Comparison of ENCODE assay signal across 8 cellular contexts in genomic region chr17:41965694-41966375, GRCh38. TPM values are rescaled to one million over a fixed set of nuclear protein-coding genes. Genes with fewer than 3 reads are reported as not detected.
A peak's percentile ranks its signal among the peaks of the same experiment; 100 is the strongest.
DNase-seq lines count a peak whose midpoint lies in the region; ATAC-seq, FAIRE-seq and TF ChIP-seq lines count a peak whose summit lies in the region.

No MANE protein-coding gene starts in this region.

- CTCF ChIA-PET in RWPE1 (lab: Yijun Ruan, JAX) = interaction anchor here (0.5 to 0.9 kb wide), 4 partner anchors 10 to 270 kb away, joined by 3 to 6 read pairs (median 4); no protein-coding TSS in a partner anchor
- CTCF ChIA-PET in activated naive CD4-positive, alpha-beta T cell treated with anti-CD3 and anti-CD28 coated beads for 36 hours (lab: Charles Lee) = interaction anchor here (0.9 to 10.6 kb wide), 9 partner anchors 35 to 570 kb away, joined by 3 to 117 read pairs (median 4); partner anchors contain the start of genes DHX58, DNAJC7, NAGLU and NKIRAS2

- H3K4me3 ChIP-seq in cardiac muscle cell (peak overlapping the region; percentile 58), prostate gland (peak overlapping the region; percentile 72 to 92), uterus (peak overlapping the region; percentile 79 to 92)

- H3K27me3 ChIP-seq in cardiac muscle cell (no peaks in the 10 kb centered on the region), prostate gland (replicated peaks; ENCODE audit: insufficient read depth) (no peaks in the 10 kb centered on the region), uterus (no peaks in the 10 kb centered on the region)

- POLR2A ChIA-PET in RWPE1 (lab: Yijun Ruan, JAX; ENCODE audit: low non-redundant PET) = interaction anchor here (0.6 to 2.4 kb wide), 7 partner anchors 8 to 555 kb away, joined by 3 to 11 read pairs (median 4); partner anchors contain the start of gene DNAJC7

- intact Hi-C loops in activated naive CD4-positive, alpha-beta T cell treated with anti-CD3 and anti-CD28 coated beads for 36 hours (cut with micrococcal nuclease) = loop anchor here (1.0 to 2.0 kb wide), 6 partner anchors 47 to 215 kb away; partner anchors contain the start of genes ACLY, DNAJC7, KCNH4 and KLHL11
- intact Hi-C loops in prostate gland (cut with DNase I) (loop anchor here (1.0 to 5.0 kb wide), 2 partner anchors 51 to 148 kb away; partner anchors contain the start of gene DNAJC7), uterus (cut with DNase I; ENCODE audit: low total_unique reads) (loop anchor here (10.0 kb wide), 2 partner anchors 59 to 149 kb away; partner anchors contain the start of genes DHX58 and NKIRAS2)

- TF ChIP-seq CTCF in RWPE1 (conservative IDR thresholded peaks at IDR 0.05; ENCODE audit: low read depth) (no peak), cardiac muscle cell (IDR thresholded peaks at IDR 0.05; ENCODE audit: low read depth, low read length) (no peak), prostate gland (IDR thresholded peaks at IDR 0.05) (peak in 1 of 4 experiments; percentile 15), uterus (IDR thresholded peaks at IDR 0.05) (no peak)

- ATAC-seq in GM18909 (IDR thresholded peaks at IDR 0.05; ENCODE audit: poor library complexity, unreplicated experiment) = no peak

- peak; percentile 30 for FAIRE-seq in G401.6 (lab: Jason Lieb, UNC)

- H3K9me3 ChIP-seq in cardiac muscle cell (ENCODE audit: low read depth) = no peaks in the 10 kb centered on the region
- H3K9me3 ChIP-seq in prostate gland = no peaks in the 10 kb centered on the region
- H3K9me3 ChIP-seq in uterus = no peaks in the 10 kb centered on the region

- DNase-seq in RWPE1 (ENCODE audit: low spot score) (peak; percentile 91), cardiac muscle cell (ENCODE audit: low read depth in 1 of 2, low spot score in 1 of 2) (peak; percentile 43 to 74), prostate gland (ENCODE audit: low spot score) (peak; percentile 91), uterus (peak; percentile 55 to 63)
- peak; percentile 88 for DNase-seq in activated naive CD4-positive, alpha-beta T cell treated with anti-CD3 and anti-CD28 coated beads for 36 hours

- TF ChIP-seq POLR2A in prostate gland (IDR thresholded peaks at IDR 0.05) (peak; percentile 33), uterus (IDR thresholded peaks at IDR 0.05) (no peak)

- H3K4me1 ChIP-seq in cardiac muscle cell (ENCODE audit: low read depth) (no peaks in the 10 kb centered on the region), prostate gland (replicated peaks) (peaks cover 16% of the 10 kb centered on the region), uterus (peaks cover 0 to 9% of the 10 kb centered on the region in 2 donors)

- 2% methylated on average over 17 of the region's 17 CpGs for WGBS in prostate gland

- peak overlapping the region; percentile 86 to 98 (median 91) for H3K27ac Mint-ChIP-seq in IgD-negative memory B cell
- peak overlapping the region; percentile 61 for H3K27ac Mint-ChIP-seq in activated naive CD4-positive, alpha-beta T cell treated with anti-CD3 and anti-CD28 coated beads for 36 hours

- peaks cover 14 to 25% (median 21%) of the 10 kb centered on the region in 3 donors for H3K4me1 Mint-ChIP-seq in IgD-negative memory B cell
- peaks cover 35% of the 10 kb centered on the region for H3K4me1 Mint-ChIP-seq in activated naive CD4-positive, alpha-beta T cell treated with anti-CD3 and anti-CD28 coated beads for 36 hours (ENCODE audit: low read depth)

- H3K27ac ChIP-seq in RWPE1 (peak overlapping the region; percentile 89), cardiac muscle cell (peak overlapping the region; percentile 62), prostate gland (peak overlapping the region; percentile 84 to 91), uterus (peak overlapping the region; percentile 85 to 91)

- H3K36me3 Mint-ChIP-seq in IgD-negative memory B cell = peaks cover 1% of the 10 kb centered on the region
- peaks cover 13% of the 10 kb centered on the region for H3K36me3 Mint-ChIP-seq in activated naive CD4-positive, alpha-beta T cell treated with anti-CD3 and anti-CD28 coated beads for 36 hours (ENCODE audit: low read depth)

- H3K4me3 Mint-ChIP-seq in IgD-negative memory B cell = peak overlapping the region; percentile 84 to 97 (median 90)
- peak overlapping the region; percentile 80 for H3K4me3 Mint-ChIP-seq in activated naive CD4-positive, alpha-beta T cell treated with anti-CD3 and anti-CD28 coated beads for 36 hours

- H3K36me3 ChIP-seq in cardiac muscle cell (no peaks in the 10 kb centered on the region), prostate gland (no peaks in the 10 kb centered on the region), uterus (no peaks in the 10 kb centered on the region)

- no peaks in the 10 kb centered on the region for H3K27me3 Mint-ChIP-seq in IgD-negative memory B cell
- no peaks in the 10 kb centered on the region for H3K27me3 Mint-ChIP-seq in activated naive CD4-positive, alpha-beta T cell treated with anti-CD3 and anti-CD28 coated beads for 36 hours (ENCODE audit: low read depth)

- no peaks in the 10 kb centered on the region for H3K9me3 Mint-ChIP-seq in IgD-negative memory B cell
- no peaks in the 10 kb centered on the region for H3K9me3 Mint-ChIP-seq in activated naive CD4-positive, alpha-beta T cell treated with anti-CD3 and anti-CD28 coated beads for 36 hours

RNA-seq across cellular contexts. Expression of gene CNP, which starts 0.8 kb away (rescaled TPM):
- polyA plus RNA-seq in IgD-negative memory B cell = 53.0 TPM
- total RNA-seq in activated naive CD4-positive, alpha-beta T cell treated with anti-CD3 and anti-CD28 coated beads for 36 hours = 10 to 100 TPM; 58.4 to 59.1 TPM
- 69.0 and 70.0 TPM in 2 replicates for total RNA-seq in cardiac muscle cell
- 79.4 and 82.8 TPM in 2 replicates for polyA plus RNA-seq in cardiac muscle cell
- total RNA-seq in prostate gland = 100 to 1,000 TPM in 1 of 2 donors, 10 to 100 TPM in 1; 85.8 to 117 TPM
- total RNA-seq in uterus = 10 to 100 TPM; 10.2 to 74.7 (median 40.2) TPM

RNA-seq across cellular contexts. Expression of gene ODAD4, which starts 35.4 kb away (rescaled TPM):
- polyA plus RNA-seq in IgD-negative memory B cell = 0.10 TPM
- total RNA-seq in activated naive CD4-positive, alpha-beta T cell treated with anti-CD3 and anti-CD28 coated beads for 36 hours = under 1 TPM; 0.55 to 0.79 TPM
- total RNA-seq in cardiac muscle cell = 2.6 and 4.5 TPM in 2 replicates
- 3.2 and 8.0 TPM in 2 replicates for polyA plus RNA-seq in cardiac muscle cell
- 1 to 10 TPM in 1 of 2 donors, under 1 TPM in 1; 0.55 to 4.3 TPM for total RNA-seq in prostate gland
- 1 to 10 TPM in 3 of 4 donors, not detected in 1; 1.8 to 3.2 (median 3.2) TPM for total RNA-seq in uterus

RNA-seq across cellular contexts. Expression of gene ACLY, which starts 47.1 kb away (rescaled TPM):
- polyA plus RNA-seq in IgD-negative memory B cell = 52.9 TPM
- total RNA-seq in activated naive CD4-positive, alpha-beta T cell treated with anti-CD3 and anti-CD28 coated beads for 36 hours = 100 to 1,000 TPM; 153 to 161 TPM
- total RNA-seq in cardiac muscle cell = 96.3 and 155 TPM in 2 replicates
- 71.5 and 89.2 TPM in 2 replicates for polyA plus RNA-seq in cardiac muscle cell
- 100 to 1,000 TPM; 114 to 203 TPM for total RNA-seq in prostate gland
- total RNA-seq in uterus = 100 to 1,000 TPM in 1 of 4 donors, 10 to 100 TPM in 3; 30.0 to 108 (median 67.3) TPM

RNA-seq across cellular contexts. Expression of gene DNAJC7, which starts 51.4 kb away (rescaled TPM):
- polyA plus RNA-seq in IgD-negative memory B cell = 82.3 TPM
- total RNA-seq in activated naive CD4-positive, alpha-beta T cell treated with anti-CD3 and anti-CD28 coated beads for 36 hours = 10 to 100 TPM; 74.5 to 76.3 TPM
- total RNA-seq in cardiac muscle cell = 66.6 and 79.2 TPM in 2 replicates
- polyA plus RNA-seq in cardiac muscle cell = 83.8 and 90.0 TPM in 2 replicates
- total RNA-seq in prostate gland = 10 to 100 TPM; 57.8 to 60.4 TPM
- 100 to 1,000 TPM in 1 of 4 donors, 10 to 100 TPM in 3; 25.1 to 107 (median 53.1) TPM for total RNA-seq in uterus

RNA-seq across cellular contexts. Expression of gene NKIRAS2, which starts 54.1 kb away (rescaled TPM):
- 30.7 TPM for polyA plus RNA-seq in IgD-negative memory B cell
- total RNA-seq in activated naive CD4-positive, alpha-beta T cell treated with anti-CD3 and anti-CD28 coated beads for 36 hours = 10 to 100 TPM; 12.4 to 13.2 TPM
- 113 and 125 TPM in 2 replicates for total RNA-seq in cardiac muscle cell
- polyA plus RNA-seq in cardiac muscle cell = 98.2 and 107 TPM in 2 replicates
- 10 to 100 TPM; 38.8 to 98.8 TPM for total RNA-seq in prostate gland
- total RNA-seq in uterus = 10 to 100 TPM in 3 of 4 donors, 1 to 10 TPM in 1; 2.4 to 35.4 (median 26.8) TPM
